In genomic region chr14:50310445-50310844, GRCh38 we compare ENCODE assay signal across 15 cellular contexts. TPM values are rescaled to one million over a fixed set of nuclear protein-coding genes. Genes with fewer than 3 reads are reported as not detected.
DNase-seq lines count a peak whose midpoint lies in the region; ATAC-seq, FAIRE-seq and TF ChIP-seq lines count a peak whose summit lies in the region.
"Had no signal": no experiment of that assay in that cellular context is flagged by ENCODE, and none has a peak within 500 bp of the region (broad histone marks: within the 10 kb centered on the region; RNA-seq: fewer than 3 reads in every experiment).

No MANE protein-coding gene starts in this region.

- WGBS in A549 (ENCODE audit: missing lambda C conversion rate) = 88% methylated on average over 4 of the region's 4 CpGs

- ATAC-seq in A549 (no peak), DND-41 (ENCODE audit: insufficient read depth, low read depth) (no peak), T-helper 17 cell (no peak), GM21723 (IDR thresholded peaks at IDR 0.05; ENCODE audit: unreplicated experiment) (no peak), HG02852 (IDR thresholded peaks at IDR 0.05; ENCODE audit: unreplicated experiment) (no peak)

- no peak for TF ChIP-seq RAD21 in A549 (conservative IDR thresholded peaks at IDR 0.05 in 1 of 2, IDR thresholded peaks at IDR 0.05 in 1 of 2)

- H3K27ac Mint-ChIP-seq in T-helper 17 cell (no peak overlapping the region), glutamatergic neuron (ENCODE audit: unreplicated experiment) (no peak overlapping the region)
- no peak overlapping the region for H3K27ac Mint-ChIP-seq in CD4-positive, alpha-beta memory T cell

- no peaks in the 10 kb centered on the region for H3K9me3 ChIP-seq in A549
- peaks cover 6% of the 10 kb centered on the region for H3K9me3 ChIP-seq in DND-41 (ENCODE audit: insufficient read depth, low read length, severe bottlenecking)
- H3K9me3 ChIP-seq in T-helper 17 cell (ENCODE audit: control insufficient read depth, low read length, poor library complexity, severe bottlenecking) = no peaks in the 10 kb centered on the region
- H3K9me3 ChIP-seq in CD4-positive, alpha-beta memory T cell (ENCODE audit: control insufficient read depth in 1 of 2, low read length in 2 of 2) = no peaks in the 10 kb centered on the region

- no peak overlapping the region; the same call in 1 of the 2 replicates for H3K9ac ChIP-seq in DND-41 (ENCODE audit: low read depth, low read length)

- no peaks in the 10 kb centered on the region for H3K27me3 ChIP-seq in DND-41 (ENCODE audit: insufficient read depth, low read length, poor library complexity)
- no peaks in the 10 kb centered on the region for H3K27me3 ChIP-seq in CD4-positive, alpha-beta memory T cell (ENCODE audit: insufficient read depth, low read length)
- H3K27me3 ChIP-seq: dorsolateral prefrontal cortex had no signal

- H3K4me1 Mint-ChIP-seq in T-helper 17 cell = peaks cover 22% of the 10 kb centered on the region
- peaks cover 8% of the 10 kb centered on the region for H3K4me1 Mint-ChIP-seq in glutamatergic neuron (ENCODE audit: low read depth, unreplicated experiment)
- H3K4me1 Mint-ChIP-seq in CD4-positive, alpha-beta memory T cell = peaks cover 19 to 35% (median 28%) of the 10 kb centered on the region in 4 donors

- H3K27me3 Mint-ChIP-seq in T-helper 17 cell (no peaks in the 10 kb centered on the region), glutamatergic neuron (ENCODE audit: unreplicated experiment) (no peaks in the 10 kb centered on the region)
- H3K27me3 Mint-ChIP-seq in CD4-positive, alpha-beta memory T cell = no peaks in the 10 kb centered on the region
- H3K27me3 Mint-ChIP-seq: B cell had no signal

- peaks cover 2% of the 10 kb centered on the region for H3K9me3 Mint-ChIP-seq in glutamatergic neuron (ENCODE audit: unreplicated experiment)
- no peaks in the 10 kb centered on the region for H3K9me3 Mint-ChIP-seq in CD4-positive, alpha-beta memory T cell

- H2AFZ ChIP-seq in DND-41 (ENCODE audit: low read depth, low read length) = no peak overlapping the region

- DNase-seq in A549 (ENCODE audit: low read depth in 1 of 2, low spot score in 1 of 2) (no peak), DND-41 (no peak), T-helper 17 cell (no peak), glutamatergic neuron (no peak), NCI-H187 treated with DMSO at 0.1 percent for 48 hours (lab: John Stamatoyannopoulos, UW) (no peak)
- DNase-seq in CD4-positive, alpha-beta memory T cell = no peak
- DNase-seq: anterior cingulate cortex, dorsolateral prefrontal cortex, NCI-H1092 treated with DMSO at 0.1 percent for 48 hours, NCI-H446 had no signal

- H3K4me2 ChIP-seq in A549 = peak overlapping the region; percentile 84
- H3K4me2 ChIP-seq in DND-41 (ENCODE audit: insufficient read depth, low read length) = peak overlapping the region; percentile 85; the same call in 1 of the 2 replicates

- POLR2A ChIA-PET in A549 (lab: Yijun Ruan, JAX) = no interaction called here
- POLR2A ChIA-PET in CD4-positive, alpha-beta memory T cell (lab: Charles Lee; ENCODE audit: partially characterized antibody) = interaction anchor here (1.0 to 2.6 kb wide), 5 partner anchors 10 to 690 kb away, joined by 3 to 24 read pairs (median 8); partner anchors contain the start of genes MGAT2, RPL36AL and SOS2

- intact Hi-C loops in CD4-positive, alpha-beta memory T cell (cut with micrococcal nuclease) = loop anchor here (5.0 kb wide), 2 partner anchors 543 to 1552 kb away; partner anchors contain the start of genes GNG2 and KLHDC2

- H3K4me1 ChIP-seq in A549 = peaks cover 22% of the 10 kb centered on the region
- H3K4me1 ChIP-seq in DND-41 (ENCODE audit: insufficient read depth, low read length) = peaks cover 29% of the 10 kb centered on the region
- peaks cover 30% of the 10 kb centered on the region for H3K4me1 ChIP-seq in CD4-positive, alpha-beta memory T cell (ENCODE audit: insufficient read depth, low read length)

- CTCF ChIA-PET in A549 (lab: Yijun Ruan, JAX) = interaction anchor here (0.9 to 1.4 kb wide), 7 partner anchors 8 to 519 kb away, joined by 3 to 6 read pairs (median 3); no protein-coding TSS in a partner anchor
- CTCF ChIA-PET in CD4-positive, alpha-beta memory T cell (lab: Charles Lee; ENCODE audit: partially characterized antibody) = interaction anchor here (4.1 kb wide), 1 partner anchor 12 kb away, joined by 50 read pairs; no protein-coding TSS in a partner anchor

- TF ChIP-seq CTCF in A549 (IDR thresholded peaks at IDR 0.05) = no peak
- no peak for TF ChIP-seq CTCF in DND-41 (IDR thresholded peaks at IDR 0.05; ENCODE audit: borderline replicate concordance, extremely low read depth, low read length, poor library complexity, severe bottlenecking)
- TF ChIP-seq CTCF in glutamatergic neuron (IDR thresholded peaks at IDR 0.05; ENCODE audit: partially characterized antibody, unreplicated experiment) = no peak

- H3K4me3 ChIP-seq in A549 (no peak overlapping the region), DND-41 (ENCODE audit: low read depth in 1 of 2, low read length in 2 of 2) (no peak overlapping the region; a peak in 1 of 4 replicates)
- no peak overlapping the region for H3K4me3 ChIP-seq in CD4-positive, alpha-beta memory T cell (ENCODE audit: low read length in 2 of 2)

- H3K79me2 ChIP-seq in DND-41 (ENCODE audit: insufficient read depth, low read length) = peaks cover 68% of the 10 kb centered on the region

- TF ChIP-seq POLR2A in A549 (IDR thresholded peaks at IDR 0.05; ENCODE audit: low read length) = no peak

- H3K36me3 Mint-ChIP-seq in T-helper 17 cell (ENCODE audit: low read depth) = no peaks in the 10 kb centered on the region
- H3K36me3 Mint-ChIP-seq in glutamatergic neuron (ENCODE audit: unreplicated experiment) = peaks cover 11% of the 10 kb centered on the region
- peaks cover 0 to 9% of the 10 kb centered on the region in 2 donors for H3K36me3 Mint-ChIP-seq in CD4-positive, alpha-beta memory T cell

- peaks cover 9% of the 10 kb centered on the region for H3K36me3 ChIP-seq in DND-41 (ENCODE audit: insufficient read depth, low read length)
- H3K36me3 ChIP-seq in CD4-positive, alpha-beta memory T cell (ENCODE audit: insufficient read depth, low read length) = no peaks in the 10 kb centered on the region

- no peaks in the 10 kb centered on the region for H4K20me1 ChIP-seq in DND-41 (ENCODE audit: insufficient read depth, low read length)

- H3K27ac ChIP-seq in A549 (no peak overlapping the region), DND-41 (ENCODE audit: low read length) (no peak overlapping the region)
- H3K27ac ChIP-seq in CD4-positive, alpha-beta memory T cell (ENCODE audit: low read depth, low read length) = no peak overlapping the region

- FAIRE-seq in A549 (lab: Jason Lieb, UNC) = no peak
- FAIRE-seq: H54, RCC 7860 had no signal

- no peak for TF ChIP-seq EP300 in A549 (IDR thresholded peaks at IDR 0.05)

- H3K4me3 Mint-ChIP-seq in T-helper 17 cell (peak overlapping the region; percentile 79), glutamatergic neuron (ENCODE audit: unreplicated experiment) (peak overlapping the region; percentile 21)
- peak overlapping the region in 4 of 8 donors; percentile 10 to 75 (median 56) for H3K4me3 Mint-ChIP-seq in CD4-positive, alpha-beta memory T cell

TF ChIP-seq in A549, 52 proteins besides CTCF, POLR2A, EP300 and RAD21:
- TF ChIP-seq MAZ (IDR thresholded peaks at IDR 0.05; ENCODE audit: borderline replicate concordance, low read depth, low read length) = no peak
- no peak for TF ChIP-seq GATA3 (IDR thresholded peaks at IDR 0.05; ENCODE audit: borderline replicate concordance)
- no peak for TF ChIP-seq BCL3 (IDR thresholded peaks at IDR 0.05)
- no peak for TF ChIP-seq KDM1A (IDR thresholded peaks at IDR 0.05; ENCODE audit: low read depth)
TF ChIP-seq in A549: peak in this region for 0.

RNA-seq across cellular contexts. Expression of gene L2HGDH, which starts 1.6 kb away (rescaled TPM):
- polyA plus RNA-seq in A549 (2011; rRNA removed) (12.6 and 14.5 TPM in 2 replicates), A549 (2017; fragmentation: RNase III; extraction: RNeasy Plus Mini Kit Qiagen cat#74134 plus additional on column Dnase treatment) (17.4 to 18.1 TPM (median 18.0 TPM) in 3 replicates)
- 10.2 and 11.8 TPM in 2 replicates for polyA plus RNA-seq in A549 (2012; cell fraction: cytosol; rRNA removed)
- polyA plus RNA-seq in A549 (2012; cell fraction: nucleus; rRNA removed) = 4.8 and 6.6 TPM in 2 replicates
- 7.5 and 8.1 TPM in 2 replicates for polyA minus RNA-seq in A549 (2011; rRNA and poly(A)+ RNA removed)
- total RNA-seq in T-helper 17 cell (1 to 10 TPM; 1.8 to 4.1 TPM), glutamatergic neuron (ENCODE audit: unreplicated experiment) (6.7 TPM)
- 1 to 10 TPM; 4.9 to 5.5 TPM for total RNA-seq in CD4-positive, alpha-beta memory T cell
- polyA plus RNA-seq in CD4-positive, alpha-beta memory T cell = 1 to 10 TPM; 3.0 to 6.1 TPM

RNA-seq across cellular contexts. Expression of gene DMAC2L, which starts 1.7 kb away (rescaled TPM):
- polyA plus RNA-seq in A549 (2011; rRNA removed) (15.2 and 24.6 TPM in 2 replicates), A549 (2017; fragmentation: RNase III; extraction: RNeasy Plus Mini Kit Qiagen cat#74134 plus additional on column Dnase treatment) (10.0 to 15.2 TPM (median 14.0 TPM) in 3 replicates)
- 17.2 and 18.1 TPM in 2 replicates for polyA plus RNA-seq in A549 (2012; cell fraction: cytosol; rRNA removed)
- 7.6 and 8.9 TPM in 2 replicates for polyA plus RNA-seq in A549 (2012; cell fraction: nucleus; rRNA removed)
- polyA minus RNA-seq in A549 (2011; rRNA and poly(A)+ RNA removed) = 15.1 and 16.5 TPM in 2 replicates
- total RNA-seq in T-helper 17 cell (10 to 100 TPM; 12.0 to 16.1 TPM), glutamatergic neuron (ENCODE audit: unreplicated experiment) (22.7 TPM)
- 10 to 100 TPM; 15.9 to 19.5 TPM for total RNA-seq in CD4-positive, alpha-beta memory T cell
- polyA plus RNA-seq in CD4-positive, alpha-beta memory T cell = 10 to 100 TPM; 14.3 to 18.8 TPM
